8 cellular contexts compared by ENCODE assay signal in the genomic region with DNA sequence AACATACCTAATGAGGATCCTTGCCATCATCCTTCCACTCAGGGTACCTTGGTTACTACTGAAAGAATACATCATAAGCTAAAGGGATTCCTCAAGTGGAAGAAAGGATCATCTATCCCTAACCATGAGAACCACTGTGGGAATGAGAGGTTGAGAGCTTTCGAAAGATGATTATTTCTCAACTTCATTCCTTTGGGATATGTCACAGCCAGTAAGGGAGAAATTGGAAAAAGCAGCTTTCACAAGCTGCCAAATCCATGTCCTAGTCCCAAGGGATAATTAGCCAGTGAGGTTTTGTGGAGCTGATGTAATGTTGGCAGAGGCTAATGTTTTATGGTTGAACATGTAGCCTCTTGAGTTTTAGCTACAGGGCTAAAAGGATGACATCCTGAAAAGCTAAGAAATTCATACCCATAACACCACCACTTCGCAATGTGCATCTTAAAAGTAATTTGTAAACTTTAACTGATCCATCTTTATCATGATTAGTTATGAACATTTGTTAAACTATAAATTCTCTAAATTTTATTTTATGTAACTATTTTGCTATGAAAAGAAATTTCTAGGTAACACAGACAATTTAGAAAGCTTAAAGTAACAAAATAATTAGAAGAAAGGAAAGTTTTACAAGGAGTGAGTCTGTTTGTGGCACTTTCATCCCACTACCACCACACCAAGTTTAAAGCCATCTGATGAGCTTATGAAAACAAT.
DNase-seq lines count a peak whose midpoint lies in the region; ATAC-seq, FAIRE-seq and TF ChIP-seq lines count a peak whose summit lies in the region.
"Had no signal": no experiment of that assay in that cellular context is flagged by ENCODE, and none has a peak within 500 bp of the region (broad histone marks: within the 10 kb centered on the region; RNA-seq: fewer than 3 reads in every experiment).

No MANE protein-coding gene starts in this region.

- no peak overlapping the region for H3K4me3 ChIP-seq in brain microvascular endothelial cell (ENCODE audit: low read depth, low read length)
- H3K4me3 ChIP-seq in thyroid gland (replicated peaks in 1 of 3), result no peak overlapping the region

- H3K4me1 ChIP-seq in thyroid gland, result peaks cover 46 to 48% of the 10 kb centered on the region in 2 donors

- TF ChIP-seq CTCF in brain microvascular endothelial cell (IDR thresholded peaks at IDR 0.05; ENCODE audit: low read depth, low read length, missing control alignments) (no peak), thyroid gland (IDR thresholded peaks at IDR 0.05) (no peak)

- 76 to 80% methylated on average over 2 of the region's 2 CpGs for WGBS in thyroid gland, 2 donors

- H3K36me3 ChIP-seq in brain microvascular endothelial cell (replicated peaks) (peaks cover 2% of the 10 kb centered on the region), thyroid gland (no peaks in the 10 kb centered on the region)
- H3K36me3 ChIP-seq: neutrophil had no signal

- ATAC-seq in left lobe of liver, result peak; percentile 61

- TF ChIP-seq POLR2A in thyroid gland (IDR thresholded peaks at IDR 0.05) (no peak), GM12891 (IDR thresholded peaks at IDR 0.05; ENCODE audit: low read depth, low read length) (no peak)

- in situ Hi-C loops in brain microvascular endothelial cell (cut with HindIII; ENCODE audit: low pct_ligation_motif_present, low sequenced_read_pairs), result no loop called here

- intact Hi-C loops in thyroid gland (cut with DNase I), result no loop called here

- peak overlapping the region; percentile 92 for H3K27ac ChIP-seq in brain microvascular endothelial cell
- H3K27ac ChIP-seq in thyroid gland, result peak overlapping the region; percentile 2 to 89 (median 89)
- H3K27ac ChIP-seq: neutrophil had no signal

- DNase-seq in LHCN-M2 (ENCODE audit: low read depth) (peak; percentile 99), brain microvascular endothelial cell (peak; percentile 88), left lobe of liver (ENCODE audit: low spot score) (no peak), thyroid gland (no peak), DMS53 treated with DMSO at 0.1 percent for 48 hours (lab: John Stamatoyannopoulos, UW; ENCODE audit: unreplicated experiment) (no peak), GM19239 (ENCODE audit: insufficient read length, low spot score) (no peak), GM12891 (ENCODE audit: insufficient read length, low spot score) (no peak)

- no peaks in the 10 kb centered on the region for H3K9me3 ChIP-seq in thyroid gland
- H3K9me3 ChIP-seq: neutrophil had no signal

- H3K27me3 ChIP-seq in brain microvascular endothelial cell (replicated peaks) (no peaks in the 10 kb centered on the region), thyroid gland (no peaks in the 10 kb centered on the region)
- H3K27me3 ChIP-seq: neutrophil had no signal

- FAIRE-seq in GM19239 (lab: Jason Lieb, UNC) (no peak), GM12891 (lab: Jason Lieb, UNC) (no peak)

TF ChIP-seq in GM12891, 5 proteins besides CTCF, POLR2A, EP300 and RAD21:
- TF ChIP-seq PAX5 (IDR thresholded peaks at IDR 0.05; ENCODE audit: insufficient read depth, low read length, severe bottlenecking) (no peak), SPI1 (IDR thresholded peaks at IDR 0.05; ENCODE audit: low read depth, low read length) (no peak), TAF1 (IDR thresholded peaks at IDR 0.05; ENCODE audit: low read depth, low read length) (no peak), POLR2AphosphoS5 (IDR thresholded peaks at IDR 0.05; ENCODE audit: low read depth, low read length) (no peak), POU2F2 (IDR thresholded peaks at IDR 0.05; ENCODE audit: low read depth, low read length) (no peak)

Comparison
In these comparisons a context has a peak if more than half of its experiments do, and no peak if none do; other contexts are left out.
1. DNase-seq: peak in LHCN-M2 (single experiment) and brain microvascular endothelial cell (single experiment); none in left lobe of liver (single experiment), thyroid gland (0 of 2), DMS53 treated with DMSO at 0.1 percent for 48 hours (single experiment), GM19239 (single experiment) and GM12891 (single experiment).